9 cellular contexts compared by ENCODE assay signal in genomic region chr12:76765598-76765997, GRCh38. TPM values are rescaled to one million over a fixed set of nuclear protein-coding genes. Genes with fewer than 3 reads are reported as not detected.
DNase-seq lines count a peak whose midpoint lies in the region; ATAC-seq, FAIRE-seq and TF ChIP-seq lines count a peak whose summit lies in the region.
"Had no signal": no experiment of that assay in that cellular context is flagged by ENCODE, and none has a peak within 500 bp of the region (broad histone marks: within the 10 kb centered on the region; RNA-seq: fewer than 3 reads in every experiment).

No MANE protein-coding gene starts in this region.

- H3K27me3 Mint-ChIP-seq in IgD-negative memory B cell (no peaks in the 10 kb centered on the region), natural killer cell (ENCODE audit: low read depth in 2 of 2) (peaks cover 0 to 3% of the 10 kb centered on the region in 2 donors)

- peak overlapping the region; percentile 98 for H3K27ac ChIP-seq in breast epithelium

- ATAC-seq in natural killer cell: no peak
- no peak for ATAC-seq in HG03342 (IDR thresholded peaks at IDR 0.05; ENCODE audit: unreplicated experiment)
- ATAC-seq in GM18858 (IDR thresholded peaks at IDR 0.05; ENCODE audit: unreplicated experiment): no peak
- ATAC-seq: left lung had no signal

- TF ChIP-seq POLR2A in breast epithelium (IDR thresholded peaks at IDR 0.05): no peak

- no peaks in the 10 kb centered on the region for H3K36me3 Mint-ChIP-seq in IgD-negative memory B cell
- no peaks in the 10 kb centered on the region for H3K36me3 Mint-ChIP-seq in natural killer cell

- peaks cover 0 to 6% of the 10 kb centered on the region in 2 donors for H3K4me1 ChIP-seq in breast epithelium

- H3K9me3 ChIP-seq in breast epithelium: no peaks in the 10 kb centered on the region
- H3K9me3 ChIP-seq: left lung had no signal

- TF ChIP-seq CTCF in AG10803 (conservative IDR thresholded peaks at IDR 0.05; ENCODE audit: low read length) (no peak), breast epithelium (IDR thresholded peaks at IDR 0.05) (no peak), natural killer cell (IDR thresholded peaks at IDR 0.05) (no peak)

- intact Hi-C loops in breast epithelium (cut with DNase I; ENCODE audit: low total_unique reads): no loop called here
- intact Hi-C loops in natural killer cell (cut with micrococcal nuclease): loop anchor here (2.0 kb wide), 1 partner anchor 207 kb away; the partner anchor contains the start of gene OSBPL8

- DNase-seq in AG10803 (ENCODE audit: low read depth): peak; percentile 53
- no peak for DNase-seq in breast epithelium (ENCODE audit: low spot score in 2 of 2)
- no peak for DNase-seq in natural killer cell
- no peak for DNase-seq in GM19239 (ENCODE audit: insufficient read length, low spot score)
- no peak for DNase-seq in SIG-M5 (lab: John Stamatoyannopoulos, UW)
- DNase-seq: left lung had no signal

- H3K36me3 ChIP-seq in breast epithelium: no peaks in the 10 kb centered on the region
- H3K36me3 ChIP-seq: left lung had no signal

- no peak for FAIRE-seq in GM19239 (lab: Jason Lieb, UNC)

- H3K4me3 Mint-ChIP-seq in IgD-negative memory B cell (peak overlapping the region; percentile 97 to 100 (median 98)), natural killer cell (peak overlapping the region; percentile 94)

- H3K4me3 ChIP-seq in AG10803 (ENCODE audit: low read length) (peak overlapping the region; percentile 94), breast epithelium (peak overlapping the region in 2 of 3 donors; percentile 78 to 84)

- H3K27ac Mint-ChIP-seq in IgD-negative memory B cell: peak overlapping the region; percentile 98 to 99 (median 98)
- H3K27ac Mint-ChIP-seq in natural killer cell: peak overlapping the region; percentile 90 to 96

- H3K27me3 ChIP-seq in breast epithelium: no peaks in the 10 kb centered on the region
- H3K27me3 ChIP-seq: left lung had no signal

- H3K4me1 Mint-ChIP-seq in IgD-negative memory B cell (peaks cover 22 to 55% (median 40%) of the 10 kb centered on the region in 3 donors), natural killer cell (peaks cover 47 to 50% of the 10 kb centered on the region in 2 donors)

- H3K9me3 Mint-ChIP-seq in IgD-negative memory B cell: no peaks in the 10 kb centered on the region
- no peaks in the 10 kb centered on the region for H3K9me3 Mint-ChIP-seq in natural killer cell

RNA-seq across cellular contexts. Expression of gene ZDHHC17, which starts 1.7 kb away (rescaled TPM):
- 10.4 TPM for polyA plus RNA-seq in IgD-negative memory B cell
- total RNA-seq in breast epithelium: 10 to 100 TPM; 51.8 to 86.1 (median 67.2) TPM
- total RNA-seq in natural killer cell: 10 to 100 TPM; 55.2 to 63.9 (median 58.4) TPM
